Comparison of ENCODE assay signal across 26 cellular contexts in the genomic region with DNA sequence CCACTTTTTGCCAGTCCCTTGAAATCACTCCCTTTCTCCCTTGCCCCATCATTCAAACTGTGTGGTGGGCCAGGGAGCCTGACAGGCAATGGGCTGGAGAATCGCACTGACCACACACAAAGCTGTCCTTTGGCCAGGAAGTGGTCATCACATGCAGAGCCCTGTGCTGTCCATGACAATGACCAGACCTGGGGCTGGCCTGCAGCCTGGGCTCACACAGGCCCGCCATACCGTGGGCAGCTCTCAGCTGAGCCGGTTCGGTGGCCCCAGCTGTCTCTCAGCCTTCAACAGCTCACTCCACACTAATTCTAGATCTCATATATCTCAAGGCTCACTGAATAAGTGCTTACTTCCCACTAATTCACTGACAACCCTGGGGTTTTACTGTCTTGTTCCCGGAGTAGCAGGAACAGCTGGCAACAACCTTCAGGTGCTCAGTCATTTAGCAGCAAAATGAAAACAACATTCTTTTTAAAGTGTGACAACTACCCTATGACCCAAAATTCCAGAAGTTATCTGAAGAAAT.
"Had no signal": no experiment of that assay in that cellular context is flagged by ENCODE, and none has a peak within 500 bp of the region (broad histone marks: within the 10 kb centered on the region; RNA-seq: fewer than 3 reads in every experiment).

No MANE protein-coding gene starts in this region.

- H3K27me3 Mint-ChIP-seq: activated CD4-positive, alpha-beta memory T cell treated with anti-CD3 and anti-CD28 coated beads, Interleukin-2, amount 10 ng/mL, durations not matched to agents 7 days and 5 days; activated CD4-positive, alpha-beta T cell treated with anti-CD3 and anti-CD28 coated beads for 36 hours; activated T-helper 17 cell treated with anti-CD3 and anti-CD28 coated beads, Interleukin-2, amount 50 U/mL, for 72 hours; brain had no signal

- H3K4me3 Mint-ChIP-seq: activated CD4-positive, alpha-beta memory T cell treated with anti-CD3 and anti-CD28 coated beads, Interleukin-2, amount 10 ng/mL, durations not matched to agents 7 days and 5 days; activated CD4-positive, alpha-beta T cell treated with anti-CD3 and anti-CD28 coated beads for 36 hours; activated naive CD4-positive, alpha-beta T cell treated with anti-CD3 and anti-CD28 coated beads for 36 hours; activated naive CD8-positive, alpha-beta T cell; activated T-helper 17 cell treated with anti-CD3 and anti-CD28 coated beads, Interleukin-2, amount 50 U/mL, for 72 hours; brain; T-helper 1 cell treated with Interleukin-12 subunit alpha and Interleukin-12 subunit beta and Interleukin-4 antibody, amounts not matched to agents 30 μg/mL and 1 μg/mL, for 36 hours had no signal

- H3K4me1 Mint-ChIP-seq: activated CD4-positive, alpha-beta T cell treated with anti-CD3 and anti-CD28 coated beads for 36 hours; brain had no signal

- H3K9me3 Mint-ChIP-seq: activated T-helper 17 cell treated with anti-CD3 and anti-CD28 coated beads, Interleukin-2, amount 50 U/mL, for 72 hours had no signal

- H3K27ac Mint-ChIP-seq: activated CD4-positive, alpha-beta memory T cell treated with anti-CD3 and anti-CD28 coated beads, Interleukin-2, amount 10 ng/mL, durations not matched to agents 7 days and 5 days; activated CD4-positive, alpha-beta T cell treated with anti-CD3 and anti-CD28 coated beads for 36 hours; activated naive CD4-positive, alpha-beta T cell treated with anti-CD3 and anti-CD28 coated beads for 36 hours; activated naive CD8-positive, alpha-beta T cell; activated T-helper 17 cell treated with anti-CD3 and anti-CD28 coated beads, Interleukin-2, amount 50 U/mL, for 72 hours; brain; T-helper 1 cell treated with Interleukin-12 subunit alpha and Interleukin-12 subunit beta and Interleukin-4 antibody, amounts not matched to agents 30 μg/mL and 1 μg/mL, for 36 hours had no signal

- ATAC-seq: activated CD4-positive, alpha-beta T cell treated with anti-CD3 and anti-CD28 coated beads for 36 hours; activated T-helper 17 cell treated with anti-CD3 and anti-CD28 coated beads, Interleukin-2, amount 50 U/mL, for 72 hours; K562; Panc1 had no signal

- DNase-seq: activated CD4-positive, alpha-beta memory T cell treated with anti-CD3 and anti-CD28 coated beads, Interleukin-2, amount 10 ng/mL, durations not matched to agents 7 days and 5 days; activated CD4-positive, alpha-beta T cell treated with anti-CD3 and anti-CD28 coated beads for 36 hours; activated CD4-positive, alpha-beta T cell treated with anti-CD3 and anti-CD28 coated beads, Interleukin-2, amount 50 U/mL, for 1 hour; activated CD4-positive, CD25-positive, alpha-beta regulatory T cell; activated gamma-delta T cell; activated naive CD4-positive, alpha-beta T cell treated with anti-CD3 and anti-CD28 coated beads for 36 hours; activated T-cell treated with anti-CD3 and anti-CD28 coated beads for 4 hours; activated T-cell treated with anti-CD3 and anti-CD28 coated beads, Interleukin-2, amount 50 U/mL, for 48 hours; amygdala; Karpas-422; NCI-H1105 treated with DMSO at 0.1 percent for 48 hours; NCI-H1930; NCI-H2171 treated with DMSO at 0.1 percent for 48 hours; NCI-H510A treated with DMSO at 0.1 percent for 48 hours; NCI-H69; NK-92 treated with Interleukin-12 subunit alpha and Interleukin-12 subunit beta, amount 100 ng/mL, for 24 hours; OCI-M1; RPMI8226; SHP77; T-helper 9 cell had no signal
